Comparison of ENCODE assay signal across 1 cellular context in genomic region chr22:30310881-30311771, GRCh38.
TF ChIP-seq lines count a peak whose summit lies in the region.

No MANE protein-coding gene starts in this region.

TF ChIP-seq in A549, 52 proteins besides CTCF, POLR2A, EP300 and RAD21 (continued from another document):
- TF ChIP-seq, protein P1, sequence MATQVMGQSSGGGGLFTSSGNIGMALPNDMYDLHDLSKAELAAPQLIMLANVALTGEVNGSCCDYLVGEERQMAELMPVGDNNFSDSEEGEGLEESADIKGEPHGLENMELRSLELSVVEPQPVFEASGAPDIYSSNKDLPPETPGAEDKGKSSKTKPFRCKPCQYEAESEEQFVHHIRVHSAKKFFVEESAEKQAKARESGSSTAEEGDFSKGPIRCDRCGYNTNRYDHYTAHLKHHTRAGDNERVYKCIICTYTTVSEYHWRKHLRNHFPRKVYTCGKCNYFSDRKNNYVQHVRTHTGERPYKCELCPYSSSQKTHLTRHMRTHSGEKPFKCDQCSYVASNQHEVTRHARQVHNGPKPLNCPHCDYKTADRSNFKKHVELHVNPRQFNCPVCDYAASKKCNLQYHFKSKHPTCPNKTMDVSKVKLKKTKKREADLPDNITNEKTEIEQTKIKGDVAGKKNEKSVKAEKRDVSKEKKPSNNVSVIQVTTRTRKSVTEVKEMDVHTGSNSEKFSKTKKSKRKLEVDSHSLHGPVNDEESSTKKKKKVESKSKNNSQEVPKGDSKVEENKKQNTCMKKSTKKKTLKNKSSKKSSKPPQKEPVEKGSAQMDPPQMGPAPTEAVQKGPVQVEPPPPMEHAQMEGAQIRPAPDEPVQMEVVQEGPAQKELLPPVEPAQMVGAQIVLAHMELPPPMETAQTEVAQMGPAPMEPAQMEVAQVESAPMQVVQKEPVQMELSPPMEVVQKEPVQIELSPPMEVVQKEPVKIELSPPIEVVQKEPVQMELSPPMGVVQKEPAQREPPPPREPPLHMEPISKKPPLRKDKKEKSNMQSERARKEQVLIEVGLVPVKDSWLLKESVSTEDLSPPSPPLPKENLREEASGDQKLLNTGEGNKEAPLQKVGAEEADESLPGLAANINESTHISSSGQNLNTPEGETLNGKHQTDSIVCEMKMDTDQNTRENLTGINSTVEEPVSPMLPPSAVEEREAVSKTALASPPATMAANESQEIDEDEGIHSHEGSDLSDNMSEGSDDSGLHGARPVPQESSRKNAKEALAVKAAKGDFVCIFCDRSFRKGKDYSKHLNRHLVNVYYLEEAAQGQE (IDR thresholded peaks at IDR 0.05): no peak
- no peak for TF ChIP-seq NR3C1 (IDR thresholded peaks at IDR 0.05)
- no peak for TF ChIP-seq CBX2 (IDR thresholded peaks at IDR 0.05; ENCODE audit: borderline replicate concordance, low read depth)
- no peak for TF ChIP-seq MAFK (IDR thresholded peaks at IDR 0.05; ENCODE audit: partially characterized antibody)
- TF ChIP-seq ESRRA (IDR thresholded peaks at IDR 0.05; ENCODE audit: borderline replicate concordance, low read length): no peak
- no peak for TF ChIP-seq SREBF2 (IDR thresholded peaks at IDR 0.05)
- TF ChIP-seq SMC3 (IDR thresholded peaks at IDR 0.05): no peak
- TF ChIP-seq MAZ (IDR thresholded peaks at IDR 0.05; ENCODE audit: borderline replicate concordance, low read depth, low read length): no peak
